Comparison of ENCODE assay signal across 1 cellular context in the genomic region with DNA sequence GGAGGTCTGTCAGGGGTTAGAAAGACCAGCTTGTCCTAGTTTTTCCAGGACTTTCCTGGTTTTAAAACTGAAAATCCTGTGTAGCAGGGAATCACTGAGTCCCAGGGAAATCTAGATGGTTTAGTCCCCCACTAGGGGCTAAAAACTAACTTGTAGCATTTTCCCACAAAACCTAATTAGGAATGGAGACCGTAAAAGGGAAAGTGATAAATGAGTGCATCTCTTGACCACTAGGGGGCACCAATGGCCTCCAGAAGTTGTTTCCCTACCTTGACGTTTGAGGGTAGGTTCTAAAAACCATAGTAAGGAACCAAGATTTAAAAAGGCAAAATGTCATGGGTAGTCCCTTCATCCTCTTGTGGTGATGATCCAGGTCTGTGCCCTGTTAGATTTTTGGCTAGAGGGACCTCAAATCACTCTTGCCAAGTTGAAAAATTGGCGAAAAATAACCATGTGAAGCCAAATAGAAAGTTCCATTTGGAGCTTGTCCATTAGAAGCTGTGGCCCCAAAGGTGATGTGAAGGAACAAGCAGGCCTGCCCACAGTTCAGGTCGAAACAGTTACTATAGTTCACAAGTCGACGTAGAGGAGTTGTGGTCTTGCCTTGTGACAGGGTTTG.
TF ChIP-seq lines count a peak whose summit lies in the region.

No MANE protein-coding gene starts in this region.

TF ChIP-seq in K562, 482 proteins besides CTCF, POLR2A, EP300 and RAD21 (continued from another document):
- TF ChIP-seq, protein P1, sequence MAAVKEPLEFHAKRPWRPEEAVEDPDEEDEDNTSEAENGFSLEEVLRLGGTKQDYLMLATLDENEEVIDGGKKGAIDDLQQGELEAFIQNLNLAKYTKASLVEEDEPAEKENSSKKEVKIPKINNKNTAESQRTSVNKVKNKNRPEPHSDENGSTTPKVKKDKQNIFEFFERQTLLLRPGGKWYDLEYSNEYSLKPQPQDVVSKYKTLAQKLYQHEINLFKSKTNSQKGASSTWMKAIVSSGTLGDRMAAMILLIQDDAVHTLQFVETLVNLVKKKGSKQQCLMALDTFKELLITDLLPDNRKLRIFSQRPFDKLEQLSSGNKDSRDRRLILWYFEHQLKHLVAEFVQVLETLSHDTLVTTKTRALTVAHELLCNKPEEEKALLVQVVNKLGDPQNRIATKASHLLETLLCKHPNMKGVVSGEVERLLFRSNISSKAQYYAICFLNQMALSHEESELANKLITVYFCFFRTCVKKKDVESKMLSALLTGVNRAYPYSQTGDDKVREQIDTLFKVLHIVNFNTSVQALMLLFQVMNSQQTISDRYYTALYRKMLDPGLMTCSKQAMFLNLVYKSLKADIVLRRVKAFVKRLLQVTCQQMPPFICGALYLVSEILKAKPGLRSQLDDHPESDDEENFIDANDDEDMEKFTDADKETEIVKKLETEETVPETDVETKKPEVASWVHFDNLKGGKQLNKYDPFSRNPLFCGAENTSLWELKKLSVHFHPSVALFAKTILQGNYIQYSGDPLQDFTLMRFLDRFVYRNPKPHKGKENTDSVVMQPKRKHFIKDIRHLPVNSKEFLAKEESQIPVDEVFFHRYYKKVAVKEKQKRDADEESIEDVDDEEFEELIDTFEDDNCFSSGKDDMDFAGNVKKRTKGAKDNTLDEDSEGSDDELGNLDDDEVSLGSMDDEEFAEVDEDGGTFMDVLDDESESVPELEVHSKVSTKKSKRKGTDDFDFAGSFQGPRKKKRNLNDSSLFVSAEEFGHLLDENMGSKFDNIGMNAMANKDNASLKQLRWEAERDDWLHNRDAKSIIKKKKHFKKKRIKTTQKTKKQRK (IDR thresholded peaks at IDR 0.05; ENCODE audit: borderline replicate concordance, low read depth, low read length) = no peak
- no peak for TF ChIP-seq XRCC4 (IDR thresholded peaks at IDR 0.05; ENCODE audit: extremely low read depth, insufficient read depth, insufficient read length)
- TF ChIP-seq, protein P2, sequence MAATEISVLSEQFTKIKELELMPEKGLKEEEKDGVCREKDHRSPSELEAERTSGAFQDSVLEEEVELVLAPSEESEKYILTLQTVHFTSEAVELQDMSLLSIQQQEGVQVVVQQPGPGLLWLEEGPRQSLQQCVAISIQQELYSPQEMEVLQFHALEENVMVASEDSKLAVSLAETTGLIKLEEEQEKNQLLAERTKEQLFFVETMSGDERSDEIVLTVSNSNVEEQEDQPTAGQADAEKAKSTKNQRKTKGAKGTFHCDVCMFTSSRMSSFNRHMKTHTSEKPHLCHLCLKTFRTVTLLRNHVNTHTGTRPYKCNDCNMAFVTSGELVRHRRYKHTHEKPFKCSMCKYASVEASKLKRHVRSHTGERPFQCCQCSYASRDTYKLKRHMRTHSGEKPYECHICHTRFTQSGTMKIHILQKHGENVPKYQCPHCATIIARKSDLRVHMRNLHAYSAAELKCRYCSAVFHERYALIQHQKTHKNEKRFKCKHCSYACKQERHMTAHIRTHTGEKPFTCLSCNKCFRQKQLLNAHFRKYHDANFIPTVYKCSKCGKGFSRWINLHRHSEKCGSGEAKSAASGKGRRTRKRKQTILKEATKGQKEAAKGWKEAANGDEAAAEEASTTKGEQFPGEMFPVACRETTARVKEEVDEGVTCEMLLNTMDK (IDR thresholded peaks at IDR 0.05; ENCODE audit: borderline replicate concordance, insufficient read depth, low read depth, low read length, poor library complexity, severe bottlenecking) = peak; percentile 39
- TF ChIP-seq SMC3 (conservative IDR thresholded peaks at IDR 0.05; ENCODE audit: insufficient read depth, low read depth, low read length) = peak; percentile 51
- no peak for TF ChIP-seq RUNX1 (IDR thresholded peaks at IDR 0.05; ENCODE audit: low read depth)
- TF ChIP-seq FIP1L1 (IDR thresholded peaks at IDR 0.05; ENCODE audit: low read depth, low read length, poor library complexity, severe bottlenecking) = no peak
- no peak for TF ChIP-seq TFAM (CRISPR knock-in tag; conservative IDR thresholded peaks at IDR 0.05)
- TF ChIP-seq ZFP30 (CRISPR knock-in tag; IDR thresholded peaks at IDR 0.05; ENCODE audit: borderline replicate concordance) = no peak
- no peak for TF ChIP-seq MYNN (IDR thresholded peaks at IDR 0.05)
- TF ChIP-seq MYNN (CRISPR knock-in tag; IDR thresholded peaks at IDR 0.05) = no peak
- peak; percentile 17; the same call in 1 of the 2 replicates for TF ChIP-seq HEY1 (CRISPR knock-in tag; IDR thresholded peaks at IDR 0.05; ENCODE audit: borderline replicate concordance)
- no peak for TF ChIP-seq ZNF778 (CRISPR knock-in tag; IDR thresholded peaks at IDR 0.05)
- TF ChIP-seq ATF1 (CRISPR knock-in tag; IDR thresholded peaks at IDR 0.05) = no peak
- TF ChIP-seq ATF1 (tag; IDR thresholded peaks at IDR 0.05) = no peak
- TF ChIP-seq, protein P3, sequence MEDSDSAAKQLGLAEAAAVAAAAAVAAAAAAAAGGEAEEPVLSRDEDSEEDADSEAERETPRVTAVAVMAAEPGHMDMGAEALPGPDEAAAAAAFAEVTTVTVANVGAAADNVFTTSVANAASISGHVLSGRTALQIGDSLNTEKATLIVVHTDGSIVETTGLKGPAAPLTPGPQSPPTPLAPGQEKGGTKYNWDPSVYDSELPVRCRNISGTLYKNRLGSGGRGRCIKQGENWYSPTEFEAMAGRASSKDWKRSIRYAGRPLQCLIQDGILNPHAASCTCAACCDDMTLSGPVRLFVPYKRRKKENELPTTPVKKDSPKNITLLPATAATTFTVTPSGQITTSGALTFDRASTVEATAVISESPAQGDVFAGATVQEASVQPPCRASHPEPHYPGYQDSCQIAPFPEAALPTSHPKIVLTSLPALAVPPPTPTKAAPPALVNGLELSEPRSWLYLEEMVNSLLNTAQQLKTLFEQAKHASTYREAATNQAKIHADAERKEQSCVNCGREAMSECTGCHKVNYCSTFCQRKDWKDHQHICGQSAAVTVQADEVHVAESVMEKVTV (CRISPR knock-in tag; IDR thresholded peaks at IDR 0.05) = peak; percentile 80
- TF ChIP-seq, protein P4, sequence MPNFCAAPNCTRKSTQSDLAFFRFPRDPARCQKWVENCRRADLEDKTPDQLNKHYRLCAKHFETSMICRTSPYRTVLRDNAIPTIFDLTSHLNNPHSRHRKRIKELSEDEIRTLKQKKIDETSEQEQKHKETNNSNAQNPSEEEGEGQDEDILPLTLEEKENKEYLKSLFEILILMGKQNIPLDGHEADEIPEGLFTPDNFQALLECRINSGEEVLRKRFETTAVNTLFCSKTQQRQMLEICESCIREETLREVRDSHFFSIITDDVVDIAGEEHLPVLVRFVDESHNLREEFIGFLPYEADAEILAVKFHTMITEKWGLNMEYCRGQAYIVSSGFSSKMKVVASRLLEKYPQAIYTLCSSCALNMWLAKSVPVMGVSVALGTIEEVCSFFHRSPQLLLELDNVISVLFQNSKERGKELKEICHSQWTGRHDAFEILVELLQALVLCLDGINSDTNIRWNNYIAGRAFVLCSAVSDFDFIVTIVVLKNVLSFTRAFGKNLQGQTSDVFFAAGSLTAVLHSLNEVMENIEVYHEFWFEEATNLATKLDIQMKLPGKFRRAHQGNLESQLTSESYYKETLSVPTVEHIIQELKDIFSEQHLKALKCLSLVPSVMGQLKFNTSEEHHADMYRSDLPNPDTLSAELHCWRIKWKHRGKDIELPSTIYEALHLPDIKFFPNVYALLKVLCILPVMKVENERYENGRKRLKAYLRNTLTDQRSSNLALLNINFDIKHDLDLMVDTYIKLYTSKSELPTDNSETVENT (CRISPR knock-in tag; IDR thresholded peaks at IDR 0.05) = no peak
- TF ChIP-seq MTA3 (IDR thresholded peaks at IDR 0.05; ENCODE audit: borderline replicate concordance) = no peak
